ENCODE assay signal across 17 cellular contexts in genomic region chr7:117138474-117138873, GRCh38.
DNase-seq lines count a peak whose midpoint lies in the region; ATAC-seq and TF ChIP-seq lines count a peak whose summit lies in the region.
"Had no signal": no experiment of that assay in that cellular context is flagged by ENCODE, and none has a peak within 500 bp of the region (broad histone marks: within the 10 kb centered on the region; RNA-seq: fewer than 3 reads in every experiment).

No MANE protein-coding gene starts in this region.

- no peaks in the 10 kb centered on the region for H3K27me3 ChIP-seq in cardiac muscle cell
- H3K27me3 ChIP-seq in mesenchymal stem cell (ENCODE audit: control insufficient read depth in 1 of 2, insufficient read depth in 1 of 2, low read length in 2 of 2) = no peaks in the 10 kb centered on the region

- no peak overlapping the region for H3K4me2 ChIP-seq in mesenchymal stem cell (ENCODE audit: low read length, poor library complexity, severe bottlenecking)

- H3K4ac ChIP-seq in mesenchymal stem cell (ENCODE audit: low read depth in 1 of 2, low read length in 2 of 2) = no peak overlapping the region

- peak overlapping the region; percentile 6 for H2AK5ac ChIP-seq in mesenchymal stem cell (ENCODE audit: low read length, severe bottlenecking)

- H3K14ac ChIP-seq in mesenchymal stem cell (ENCODE audit: low read length in 2 of 2) = no peak overlapping the region

- H3K79me1 ChIP-seq in mesenchymal stem cell (replicated peaks; ENCODE audit: low read length, poor library complexity, severe bottlenecking) = peaks cover 3% of the 10 kb centered on the region

- no peak overlapping the region for H3K23ac ChIP-seq in mesenchymal stem cell (ENCODE audit: low read length in 2 of 2)

- H4K8ac ChIP-seq in mesenchymal stem cell (ENCODE audit: low read length) = no peak overlapping the region

- DNase-seq in cardiac muscle cell (ENCODE audit: low read depth in 1 of 2, low spot score in 1 of 2) (no peak), Right ventricle myocardium superior (no peak), mesenchymal stem cell (no peak), head of caudate nucleus (no peak), DMS153 (lab: John Stamatoyannopoulos, UW) (no peak), activated T-cell treated with anti-CD3 and anti-CD28 coated beads for 4 hours (no peak)
- DNase-seq: Calu3; CD4-positive, CD25-positive, alpha-beta regulatory T cell; DMS 273 treated with DMSO at 0.1 percent for 48 hours; DMS79; GOT3 had no signal

- H2BK15ac ChIP-seq in mesenchymal stem cell (ENCODE audit: low read depth, poor library complexity, severe bottlenecking) = no peak overlapping the region

- H3K9me3 ChIP-seq in cardiac muscle cell (ENCODE audit: low read depth) (no peaks in the 10 kb centered on the region), mesenchymal stem cell (ENCODE audit: control insufficient read depth, low read length) (no peaks in the 10 kb centered on the region)
- H3K9me3 ChIP-seq: HAP-1 had no signal

- intact Hi-C loops in Right ventricle myocardium superior (cut with DNase I) = no loop called here
- intact Hi-C loops in head of caudate nucleus (cut with DNase I) = no loop called here

- no peak overlapping the region for H4K91ac ChIP-seq in mesenchymal stem cell (ENCODE audit: low read length)

- ATAC-seq in Right ventricle myocardium superior (ENCODE audit: poor library complexity) (no peak), SK-N-SH treated with all-trans-retinoic acid at 6 μM for 48 hours (no peak), HG03442 (IDR thresholded peaks at IDR 0.05; ENCODE audit: unreplicated experiment) (no peak)
- ATAC-seq: GM12878 had no signal

- no peak overlapping the region for H2BK5ac ChIP-seq in mesenchymal stem cell (ENCODE audit: low read depth, low read length, poor library complexity, severe bottlenecking)

- WGBS in mesenchymal stem cell = 99% methylated on average over 2 of the region's 3 CpGs

- no peak overlapping the region for H3K9ac ChIP-seq in mesenchymal stem cell (ENCODE audit: low read length)

- no peak overlapping the region for H2BK12ac ChIP-seq in mesenchymal stem cell (ENCODE audit: low read length in 2 of 2)

- no peak overlapping the region for H3K4me3 ChIP-seq in cardiac muscle cell
- H3K4me3 ChIP-seq in mesenchymal stem cell (ENCODE audit: insufficient read depth in 1 of 2, low read depth in 1 of 2, low read length in 2 of 2) = no peak overlapping the region
- H3K4me3 ChIP-seq: GM12878, HAP-1 had no signal

- H2AFZ ChIP-seq in mesenchymal stem cell (ENCODE audit: low read depth, low read length) = no peak overlapping the region

- H3K4me1 ChIP-seq in cardiac muscle cell (ENCODE audit: low read depth) = peaks cover 15% of the 10 kb centered on the region
- peaks cover 7% of the 10 kb centered on the region for H3K4me1 ChIP-seq in mesenchymal stem cell (ENCODE audit: control insufficient read depth, insufficient read depth, low read depth, low read length)
- H3K4me1 ChIP-seq: HAP-1 had no signal

- peaks cover 76% of the 10 kb centered on the region for H3K36me3 ChIP-seq in cardiac muscle cell
- peaks cover 3 to 41% of the 10 kb centered on the region in 2 experiments for H3K36me3 ChIP-seq in mesenchymal stem cell (ENCODE audit: control insufficient read depth in 1 of 2, insufficient read depth in 2 of 2, low read depth in 1 of 2, low read length in 2 of 2)
- H3K36me3 ChIP-seq: HAP-1 had no signal

- no peak overlapping the region for H3K18ac ChIP-seq in mesenchymal stem cell (ENCODE audit: low read depth in 1 of 2, low read length in 2 of 2)

- H3K27ac ChIP-seq in cardiac muscle cell = peak overlapping the region; percentile 57
- H3K27ac ChIP-seq in mesenchymal stem cell (ENCODE audit: low read length, poor library complexity, severe bottlenecking) = no peak overlapping the region
- H3K27ac ChIP-seq: 22Rv1, HL-60 had no signal

- TF ChIP-seq CTCF in cardiac muscle cell (IDR thresholded peaks at IDR 0.05; ENCODE audit: low read depth, low read length) = no peak

- H2BK120ac ChIP-seq in mesenchymal stem cell (ENCODE audit: low read depth, low read length) = no peak overlapping the region

TF ChIP-seq in SK-N-SH treated with all-trans-retinoic acid at 6 μM for 48 hours, 23 proteins besides CTCF, POLR2A, EP300 and RAD21:
- no peak for TF ChIP-seq ZNF70 (CRISPR knock-in tag; IDR thresholded peaks at IDR 0.05)
- TF ChIP-seq SNAI2 (CRISPR knock-in tag; IDR thresholded peaks at IDR 0.05) = 0 out of 2 replicates have a peak, but pooled peaks have one; percentile 22
- peak; percentile 84 for TF ChIP-seq CSDC2 (CRISPR knock-in tag; IDR thresholded peaks at IDR 0.05)
